ENCODE assay signal across 2 cellular contexts in the genomic region with DNA sequence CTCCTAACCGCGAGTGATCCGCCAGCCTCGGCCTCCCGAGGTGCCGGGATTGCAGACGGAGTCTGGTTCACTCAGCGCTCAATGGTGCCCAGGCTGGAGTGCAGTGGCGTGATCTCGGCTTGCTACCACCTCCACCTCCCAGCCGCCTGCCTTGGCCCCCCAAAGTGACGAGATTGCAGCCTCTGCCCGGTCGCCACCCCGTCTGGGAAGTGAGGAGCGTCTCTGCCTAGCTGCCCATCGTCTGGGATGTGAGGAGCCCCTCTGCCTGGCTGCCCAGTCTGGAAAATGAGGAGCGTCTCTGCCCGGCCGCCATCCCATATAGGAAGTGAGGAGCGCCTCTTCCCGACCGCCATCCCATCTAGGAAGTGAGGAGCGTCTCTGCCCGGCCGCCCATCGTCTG. TPM values are rescaled to one million over a fixed set of nuclear protein-coding genes. Genes with fewer than 3 reads are reported as not detected.
"Had no signal": no experiment of that assay in that cellular context is flagged by ENCODE, and none has a peak within 500 bp of the region (broad histone marks: within the 10 kb centered on the region; RNA-seq: fewer than 3 reads in every experiment).

No MANE protein-coding gene starts in this region.

RNA-seq across cellular contexts. Expression of gene SPZ1, which starts 19.0 kb away (rescaled TPM):
- total RNA-seq: G401, GM12878 had no signal
